35 cellular contexts compared by ENCODE assay signal in the genomic region with DNA sequence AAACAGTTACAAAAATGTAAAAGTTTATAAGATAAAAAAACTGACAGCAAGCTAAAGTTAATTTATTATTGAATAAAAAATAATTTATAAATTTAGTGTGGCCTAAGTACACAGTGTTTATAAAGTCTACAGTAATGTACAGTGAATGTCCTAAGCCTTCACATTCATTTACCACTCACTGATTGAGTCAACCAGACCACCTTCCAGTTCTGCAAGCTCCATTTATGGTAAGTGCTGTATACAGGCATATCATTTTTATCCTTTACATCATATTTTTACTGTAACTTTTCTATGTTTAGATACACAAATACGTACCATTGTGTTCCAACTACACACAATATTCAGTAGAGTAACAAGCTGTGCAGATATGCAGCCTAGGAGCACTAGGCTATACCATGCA.
"Had no signal": no experiment of that assay in that cellular context is flagged by ENCODE, and none has a peak within 500 bp of the region (broad histone marks: within the 10 kb centered on the region; RNA-seq: fewer than 3 reads in every experiment).

No MANE protein-coding gene starts in this region.

- H3K4me3 ChIP-seq: MG63 had no signal

- H3K36me3 ChIP-seq: MG63 had no signal

- H3K9me3 ChIP-seq: MG63 had no signal

- DNase-seq: Karpas-422, Kasumi-1, MG63, MM.1S, MV-4-11, NCI-H1048, NCI-H1092, NCI-H1092 treated with DMSO at 0.1 percent for 48 hours, NCI-H1105, NCI-H1105 treated with DMSO at 0.1 percent for 48 hours, NCI-H1417, NCI-H1417 treated with DMSO at 0.1 percent for 48 hours, NCI-H1436, NCI-H1436 treated with DMSO at 0.1 percent for 48 hours, NCI-H146, NCI-H1694, NCI-H1694 treated with DMSO at 0.1 percent for 48 hours, NCI-H187, NCI-H187 treated with DMSO at 0.1 percent for 48 hours, NCI-H1930, NCI-H2029, NCI-H2029 treated with DMSO at 0.1 percent for 48 hours, NCI-H2081, NCI-H2081 treated with DMSO at 0.1 percent for 48 hours, NCI-H2107, NCI-H2171, NCI-H2171 treated with DMSO at 0.1 percent for 48 hours, NCI-H2227 treated with DMSO at 0.1 percent for 48 hours, NCI-H226, NCI-H345, NCI-H446, NCI-H446 treated with DMSO at 0.1 percent for 48 hours, NCI-H510A, NCI-H510A treated with DMSO at 0.1 percent for 48 hours, NCI-H524 had no signal

- H3K27me3 ChIP-seq: MG63 had no signal
